Comparison of ENCODE assay signal across 8 cellular contexts in genomic region chr7:128032605-128033235, GRCh38. TPM values are rescaled to one million over a fixed set of nuclear protein-coding genes. Genes with fewer than 3 reads are reported as not detected.
DNase-seq lines count a peak whose midpoint lies in the region; ATAC-seq, FAIRE-seq and TF ChIP-seq lines count a peak whose summit lies in the region.

No MANE protein-coding gene starts in this region.

- BruUV-seq in HepG2 (replicated peaks; lab: Mats Ljungman, UMichigan): no TSS peak

- H3K27me3 ChIP-seq in HepG2 (ENCODE audit: control insufficient read depth in 1 of 2, insufficient read depth in 2 of 2, low read length in 2 of 2) (no peaks in the 10 kb centered on the region), thymus (ENCODE audit: control insufficient read depth, insufficient read depth) (peaks cover 36% of the 10 kb centered on the region)
- H3K27me3 ChIP-seq in effector memory CD4-positive, alpha-beta T cell (replicated peaks; ENCODE audit: control insufficient read depth, insufficient read depth, low read length, poor library complexity, severe bottlenecking): no peaks in the 10 kb centered on the region

- 97% methylated on average over 29 of the region's 41 CpGs for WGBS in HepG2 (ENCODE audit: low lambda C conversion rate)
- WGBS in thymus: 28% methylated on average over 41 of the region's 41 CpGs

- no peak overlapping the region for H3K9ac ChIP-seq in HepG2 (ENCODE audit: insufficient read depth, low read depth, low read length)

- CTCF ChIA-PET in HepG2 (lab: Yijun Ruan, JAX; ENCODE audit: low intra/inter-chr PET ratio, low total read pairs): no interaction called here

- FAIRE-seq in HepG2 (lab: Jason Lieb, UNC): no peak

- POLR2A ChIA-PET in HepG2 (lab: Yijun Ruan, JAX): no interaction called here

- TF ChIP-seq EP300 in HepG2 (IDR thresholded peaks at IDR 0.05; ENCODE audit: low read depth in 2 of 2, low read length in 2 of 2) (no peak), HepG2 (CRISPR knock-in tag; IDR thresholded peaks at IDR 0.05; ENCODE audit: borderline replicate concordance) (no peak)

- no peak for ATAC-seq in HepG2

- intact Hi-C loops in HepG2 (cut with micrococcal nuclease; ENCODE audit: unreplicated experiment): no loop called here

- H3K9me3 ChIP-seq in HepG2 (ENCODE audit: low read length): no peaks in the 10 kb centered on the region
- H3K9me3 ChIP-seq in thymus (ENCODE audit: control insufficient read depth): no peaks in the 10 kb centered on the region
- no peaks in the 10 kb centered on the region for H3K9me3 ChIP-seq in effector memory CD4-positive, alpha-beta T cell (ENCODE audit: control insufficient read depth, low read length)

- no peaks in the 10 kb centered on the region; the same call in 1 of the 2 replicates for H4K20me1 ChIP-seq in HepG2 (ENCODE audit: insufficient read depth, low read length)

- H3K79me2 ChIP-seq in HepG2 (ENCODE audit: insufficient read depth, low read length): no peaks in the 10 kb centered on the region

- no peak for TF ChIP-seq RAD21 in HepG2 (CRISPR knock-in tag; IDR thresholded peaks at IDR 0.05)

- H3K4me1 ChIP-seq in HepG2 (ENCODE audit: insufficient read depth, low read length): no peaks in the 10 kb centered on the region
- H3K4me1 ChIP-seq in thymus (ENCODE audit: control insufficient read depth, insufficient read depth, low read length): peaks cover 9% of the 10 kb centered on the region
- peaks cover 10% of the 10 kb centered on the region for H3K4me1 ChIP-seq in effector memory CD4-positive, alpha-beta T cell (ENCODE audit: control insufficient read depth, insufficient read depth, low read length, poor library complexity, severe bottlenecking)

- TF ChIP-seq CTCF in cardiac fibroblast (IDR thresholded peaks at IDR 0.05; ENCODE audit: low read depth, low read length) (no peak), HepG2 (CRISPR knock-in tag; IDR thresholded peaks at IDR 0.05) (no peak)

- TF ChIP-seq POLR2A in HepG2 (IDR thresholded peaks at IDR 0.05; ENCODE audit: insufficient read depth in 1 of 2, low read depth in 2 of 2, low read length in 2 of 2): no peak

- in situ Hi-C loops in HepG2 (cut with HindIII; ENCODE audit: extremely low pct_ligation_motif_present, low pct_unique_long_range_greater_than_20kb): no loop called here

- no peak overlapping the region for H3K4me2 ChIP-seq in HepG2 (ENCODE audit: low read depth, low read length)

- H3K36me3 ChIP-seq in HepG2 (replicated peaks in 1 of 2; ENCODE audit: control insufficient read depth in 1 of 2, insufficient read depth in 2 of 2, low read length in 2 of 2): peaks cover 8 to 25% of the 10 kb centered on the region in 2 experiments; a peak in 4 of 5 replicates
- H3K36me3 ChIP-seq in thymus (ENCODE audit: control insufficient read depth, insufficient read depth): peaks cover 10% of the 10 kb centered on the region
- H3K36me3 ChIP-seq in effector memory CD4-positive, alpha-beta T cell (ENCODE audit: control insufficient read depth, insufficient read depth, low read length): peaks cover 4% of the 10 kb centered on the region

- H3K27ac ChIP-seq in HepG2 (ENCODE audit: extremely low read length, insufficient read depth, low read length): no peak overlapping the region
- peak overlapping the region; percentile 25 for H3K27ac ChIP-seq in thymus (ENCODE audit: low read depth)
- H3K27ac ChIP-seq in effector memory CD4-positive, alpha-beta T cell (ENCODE audit: insufficient read depth, low read length, poor library complexity, severe bottlenecking): no peak overlapping the region

- H2AFZ ChIP-seq in HepG2 (ENCODE audit: low read length): no peak overlapping the region

- peak; percentile 21 for DNase-seq in activated T-cell treated with anti-CD3 and anti-CD28 coated beads for 48 hours (ENCODE audit: low read depth)
- no peak for DNase-seq in activated T-cell treated with anti-CD3 and anti-CD28 coated beads for 4 hours
- peak in 1 of 2 donors; percentile 17 for DNase-seq in cardiac fibroblast (ENCODE audit: low read depth in 2 of 2)
- no peak for DNase-seq in HepG2 (ENCODE audit: low spot score)
- no peak for DNase-seq in NCI-H345 treated with DMSO at 0.1 percent for 48 hours (lab: John Stamatoyannopoulos, UW; ENCODE audit: unreplicated experiment)
- no peak for DNase-seq in effector memory CD4-positive, alpha-beta T cell
- no peak for DNase-seq in HK-2 (ENCODE audit: unreplicated experiment)

- H3K4me3 ChIP-seq in cardiac fibroblast (replicated peaks in 1 of 2; ENCODE audit: low read depth in 2 of 2, low read length in 2 of 2) (peak overlapping the region; percentile 21 to 31), HepG2 (replicated peaks in 1 of 3; ENCODE audit: insufficient read depth in 1 of 3, low read depth in 2 of 3, low read length in 3 of 3) (no peak overlapping the region), thymus (ENCODE audit: low read length) (peak overlapping the region; percentile 53)
- no peak overlapping the region for H3K4me3 ChIP-seq in effector memory CD4-positive, alpha-beta T cell (ENCODE audit: insufficient read depth, low read depth, low read length, poor library complexity, severe bottlenecking)

TF ChIP-seq in HepG2, 621 proteins besides CTCF, POLR2A, EP300 and RAD21:
- TF ChIP-seq AGO2 (optimal IDR thresholded peaks at IDR 0.05; ENCODE audit: low read depth, low read length) (peak; percentile 42), ZNF629 (CRISPR knock-in tag; conservative IDR thresholded peaks at IDR 0.05) (no peak), SALL1 (CRISPR knock-in tag; IDR thresholded peaks at IDR 0.05) (no peak), RBM22 (optimal IDR thresholded peaks at IDR 0.05; ENCODE audit: low read length) (peak; percentile 63)

RNA-seq across cellular contexts. Expression of gene LRRC4, which starts 1.5 kb away (rescaled TPM):
- not detected in 2 replicates for total RNA-seq in HepG2 (2016; rRNA removed; fragmentation: Illumina TruSeq; extraction: Trizol)
- not detected in 2 replicates for total RNA-seq in HepG2 (2016; cell fraction: cytosol; rRNA removed; fragmentation: Illumina TruSeq; extraction: Trizol; ENCODE audit: low read depth)
- total RNA-seq in HepG2 (2016; cell fraction: insoluble cytoplasmic fraction; rRNA removed; fragmentation: Illumina TruSeq; extraction: Trizol): not detected in 2 replicates
- not detected in 2 replicates for total RNA-seq in HepG2 (2016; cell fraction: membrane; rRNA removed; fragmentation: Illumina TruSeq; extraction: Trizol)
- total RNA-seq in HepG2 (2016; cell fraction: nucleus; rRNA removed; fragmentation: Illumina TruSeq; extraction: Trizol): not detected in 2 replicates
- not detected in 2 replicates for polyA plus RNA-seq in HepG2 (2011; rRNA removed)
- not detected in 2 replicates for polyA plus RNA-seq in HepG2 (2011; cell fraction: cytosol; rRNA removed)
- polyA plus RNA-seq in HepG2 (2011; cell fraction: nucleus; rRNA removed): not detected in 2 replicates
- 0.08 and 0.23 TPM in 2 replicates for polyA plus RNA-seq in HepG2 (2012)
- not detected in 2 replicates for polyA plus RNA-seq in HepG2 (2016; cell fraction: cytosol; fragmentation: Illumina TruSeq; extraction: Trizol; ENCODE audit: low read depth)
- not detected in 2 replicates for polyA plus RNA-seq in HepG2 (2016; cell fraction: insoluble cytoplasmic fraction; fragmentation: Illumina TruSeq; extraction: Trizol; ENCODE audit: low read depth)
- polyA plus RNA-seq in HepG2 (2016; cell fraction: membrane; fragmentation: Illumina TruSeq; extraction: Trizol; ENCODE audit: low read depth): not detected in 2 replicates
- not detected in 2 replicates for polyA plus RNA-seq in HepG2 (2016; cell fraction: nucleus; fragmentation: Illumina TruSeq; extraction: Trizol; ENCODE audit: insufficient read depth, low read depth)
- not detected in 2 replicates for polyA minus RNA-seq in HepG2 (2011; rRNA and poly(A)+ RNA removed; ENCODE audit: low replicate concordance)
- not detected in 2 replicates for polyA minus RNA-seq in HepG2 (2011; cell fraction: cytosol; rRNA and poly(A)+ RNA removed)
- not detected in 2 replicates for polyA minus RNA-seq in HepG2 (2011; cell fraction: nucleus; rRNA and poly(A)+ RNA removed)
- 3.1 TPM for polyA plus RNA-seq in thymus

Comparison
In these comparisons a context has a peak if more than half of its experiments do, and no peak if none do; other contexts are left out.
1. H3K4me3 ChIP-seq: peak in cardiac fibroblast (2 of 2) and thymus (single experiment); none in HepG2 (0 of 3) and effector memory CD4-positive, alpha-beta T cell (single experiment).